ENCODE assay signal across 25 cellular contexts in the genomic region with DNA sequence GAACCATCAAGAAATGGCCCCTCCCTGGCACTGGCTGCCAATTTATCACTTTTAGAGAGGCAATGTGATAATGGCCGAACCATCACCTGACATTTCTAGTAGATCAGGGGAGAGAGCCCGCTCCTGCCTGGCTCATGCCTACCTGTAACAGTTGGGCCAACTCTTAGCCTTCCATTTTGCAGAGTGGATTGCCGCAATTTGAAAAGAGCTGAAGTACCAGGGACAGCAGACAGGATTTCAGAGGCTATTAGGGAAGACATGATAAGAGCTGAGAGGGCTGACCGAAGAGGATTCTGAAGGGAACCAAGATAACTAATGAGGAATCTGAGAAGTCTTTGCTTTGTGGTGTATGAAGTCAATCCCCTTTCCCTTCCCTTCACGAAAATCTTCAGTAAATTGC.
"Had no signal": no experiment of that assay in that cellular context is flagged by ENCODE, and none has a peak within 500 bp of the region (broad histone marks: within the 10 kb centered on the region; RNA-seq: fewer than 3 reads in every experiment).

No MANE protein-coding gene starts in this region.

- ATAC-seq: esophagus mucosa; gastrocnemius medialis; heart right ventricle; left cardiac atrium; left lung; left ventricle myocardium superior; lower lobe of right lung; mucosa of descending colon; naive thymus-derived CD8-positive, alpha-beta T cell had no signal

- H3K27me3 ChIP-seq: dorsolateral prefrontal cortex, esophagus squamous epithelium, gastrocnemius medialis, heart right ventricle, left lung had no signal

- H3K27ac Mint-ChIP-seq: mesothelial cell of epicardium; naive thymus-derived CD8-positive, alpha-beta T cell had no signal

- H3K4me1 Mint-ChIP-seq: mesothelial cell of epicardium, naive B cell had no signal

- H3K4me3 Mint-ChIP-seq: mesothelial cell of epicardium; naive B cell; naive thymus-derived CD8-positive, alpha-beta T cell had no signal

- H3K4me3 ChIP-seq: coronary artery, dorsolateral prefrontal cortex, esophagus squamous epithelium, gastrocnemius medialis, heart right ventricle, left lung, lower lobe of right lung, mucosa of descending colon had no signal

- H3K36me3 ChIP-seq: esophagus squamous epithelium, gastrocnemius medialis, heart right ventricle, left lung, lower lobe of right lung had no signal

- H3K9me3 ChIP-seq: esophagus squamous epithelium, gastrocnemius medialis, heart right ventricle, left lung, lower lobe of right lung, mucosa of descending colon had no signal

- H3K4me1 ChIP-seq: esophagus squamous epithelium, gastrocnemius medialis, heart right ventricle, left lung, lower lobe of right lung had no signal

- H3K27ac ChIP-seq: coronary artery, dorsolateral prefrontal cortex, epithelial cell of prostate, esophagus squamous epithelium, gastrocnemius medialis, heart right ventricle, left lung, lower lobe of right lung had no signal

- DNase-seq: dermis blood vessel endothelial cell; dorsolateral prefrontal cortex; effector CD4-positive, alpha-beta T cell; effector memory CD4-positive, alpha-beta T cell; erythroblast; esophagus squamous epithelium; foreskin fibroblast; foreskin melanocyte; gastrocnemius medialis; glutamatergic neuron; head of caudate nucleus; heart right ventricle; hippocampal formation; left cardiac atrium; left lung; left ventricle myocardium superior; lower lobe of right lung; mesenchymal stem cell; mucosa of descending colon; naive B cell; naive thymus-derived CD8-positive, alpha-beta T cell had no signal
